In genomic region chr19:38648789-38649304, GRCh38 we compare ENCODE assay signal across 8 cellular contexts. TPM values are rescaled to one million over a fixed set of nuclear protein-coding genes. Genes with fewer than 3 reads are reported as not detected.
DNase-seq lines count a peak whose midpoint lies in the region; ATAC-seq and TF ChIP-seq lines count a peak whose summit lies in the region.

No MANE protein-coding gene starts in this region.

- peaks cover 34% of the 10 kb centered on the region for H3K36me3 Mint-ChIP-seq in T-helper 2 cell treated with Interferon-gamma antibody and Interleukin-4, amounts not matched to agents 5 μg/mL and 100 μg/mL, for 36 hours (ENCODE audit: low read depth)
- H3K36me3 Mint-ChIP-seq in activated naive CD8-positive, alpha-beta T cell treated with anti-CD3 and anti-CD28 coated beads for 36 hours = peaks cover 35% of the 10 kb centered on the region

- H3K36me3 ChIP-seq in kidney epithelial cell (ENCODE audit: control insufficient read depth, insufficient read depth, low read length) = no peaks in the 10 kb centered on the region
- no peaks in the 10 kb centered on the region for H3K36me3 ChIP-seq in testis (ENCODE audit: low read depth, missing control alignments)

- H3K27ac Mint-ChIP-seq in T-helper 2 cell treated with Interferon-gamma antibody and Interleukin-4, amounts not matched to agents 5 μg/mL and 100 μg/mL, for 36 hours = peak overlapping the region; percentile 62
- no peak overlapping the region for H3K27ac Mint-ChIP-seq in activated naive CD8-positive, alpha-beta T cell treated with anti-CD3 and anti-CD28 coated beads for 36 hours

- peak overlapping the region; percentile 89 to 90 for H3K27ac ChIP-seq in testis

- no peak for DNase-seq in T-helper 2 cell treated with Interferon-gamma antibody and Interleukin-4, amounts not matched to agents 5 μg/mL and 100 μg/mL, for 36 hours (ENCODE audit: low spot score)
- DNase-seq in T-helper 2 cell (no peak), kidney epithelial cell (ENCODE audit: low read depth) (no peak), testis (no peak), epidermal melanocyte (ENCODE audit: insufficient read length, low spot score) (no peak)
- no peak for DNase-seq in activated naive CD8-positive, alpha-beta T cell treated with anti-CD3 and anti-CD28 coated beads for 36 hours

- H3K4me3 Mint-ChIP-seq in T-helper 2 cell treated with Interferon-gamma antibody and Interleukin-4, amounts not matched to agents 5 μg/mL and 100 μg/mL, for 36 hours = peak overlapping the region; percentile 99
- peak overlapping the region; percentile 93 for H3K4me3 Mint-ChIP-seq in activated naive CD8-positive, alpha-beta T cell treated with anti-CD3 and anti-CD28 coated beads for 36 hours

- H3K9me3 Mint-ChIP-seq in T-helper 2 cell treated with Interferon-gamma antibody and Interleukin-4, amounts not matched to agents 5 μg/mL and 100 μg/mL, for 36 hours = no peaks in the 10 kb centered on the region
- no peaks in the 10 kb centered on the region for H3K9me3 Mint-ChIP-seq in activated naive CD8-positive, alpha-beta T cell treated with anti-CD3 and anti-CD28 coated beads for 36 hours

- TF ChIP-seq POLR2A in testis (IDR thresholded peaks at IDR 0.05) = no peak

- H3K9me3 ChIP-seq in testis = no peaks in the 10 kb centered on the region

- no peak for ATAC-seq in GM21447 (IDR thresholded peaks at IDR 0.05; ENCODE audit: unreplicated experiment)
- ATAC-seq in esophagus mucosa = no peak

- TF ChIP-seq CTCF in kidney epithelial cell (IDR thresholded peaks at IDR 0.05; ENCODE audit: insufficient read depth, low read length, poor library complexity, severe bottlenecking) (no peak), testis (IDR thresholded peaks at IDR 0.05) (no peak)

- H3K4me3 ChIP-seq in kidney epithelial cell (ENCODE audit: low read depth, low read length) (peak overlapping the region; percentile 100), testis (peak overlapping the region; percentile 94 to 97)

- H3K27me3 ChIP-seq in kidney epithelial cell (ENCODE audit: control insufficient read depth, insufficient read depth, low read length) (no peaks in the 10 kb centered on the region), testis (no peaks in the 10 kb centered on the region)

- WGBS in testis, 2 donors = 2% methylated on average over 12 of the region's 12 CpGs

- intact Hi-C loops in testis (cut with DNase I; ENCODE audit: low total_unique reads) = no loop called here

- peaks cover 56% of the 10 kb centered on the region for H3K4me1 ChIP-seq in testis

- peaks cover 40% of the 10 kb centered on the region for H3K4me1 Mint-ChIP-seq in T-helper 2 cell treated with Interferon-gamma antibody and Interleukin-4, amounts not matched to agents 5 μg/mL and 100 μg/mL, for 36 hours (ENCODE audit: low read depth)
- peaks cover 38% of the 10 kb centered on the region for H3K4me1 Mint-ChIP-seq in activated naive CD8-positive, alpha-beta T cell treated with anti-CD3 and anti-CD28 coated beads for 36 hours

- no peaks in the 10 kb centered on the region for H3K27me3 Mint-ChIP-seq in T-helper 2 cell treated with Interferon-gamma antibody and Interleukin-4, amounts not matched to agents 5 μg/mL and 100 μg/mL, for 36 hours (ENCODE audit: low read depth)
- peaks cover 56% of the 10 kb centered on the region for H3K27me3 Mint-ChIP-seq in activated naive CD8-positive, alpha-beta T cell treated with anti-CD3 and anti-CD28 coated beads for 36 hours

RNA-seq across cellular contexts. Expression of gene ACTN4, which starts 1.4 kb away (rescaled TPM):
- 100 to 1,000 TPM; 160 to 171 TPM for total RNA-seq in activated naive CD8-positive, alpha-beta T cell treated with anti-CD3 and anti-CD28 coated beads for 36 hours
- 821 and 971 TPM in 2 replicates for total RNA-seq in kidney epithelial cell
- total RNA-seq in testis = 100 to 1,000 TPM; 112 to 135 TPM
- 158 TPM for polyA plus RNA-seq in testis (ENCODE audit: insufficient read depth, low read depth, low replicate concordance)
- total RNA-seq in esophagus mucosa = 455 TPM

RNA-seq across cellular contexts. Expression of gene EIF3K, which starts 29.9 kb away (rescaled TPM):
- total RNA-seq in activated naive CD8-positive, alpha-beta T cell treated with anti-CD3 and anti-CD28 coated beads for 36 hours = 100 to 1,000 TPM; 312 to 321 TPM
- 644 and 653 TPM in 2 replicates for total RNA-seq in kidney epithelial cell
- 100 to 1,000 TPM; 195 to 235 TPM for total RNA-seq in testis
- 201 TPM for polyA plus RNA-seq in testis (ENCODE audit: insufficient read depth, low read depth, low replicate concordance)
- total RNA-seq in esophagus mucosa = 304 TPM

RNA-seq across cellular contexts. Expression of gene MAP4K1, which starts 31.1 kb away (rescaled TPM):
- 100 to 1,000 TPM; 169 TPM for total RNA-seq in activated naive CD8-positive, alpha-beta T cell treated with anti-CD3 and anti-CD28 coated beads for 36 hours
- total RNA-seq in kidney epithelial cell (1.3 and 4.7 TPM in 2 replicates), testis (1 to 10 TPM; 2.8 to 9.9 TPM), esophagus mucosa (3.4 TPM)
- 8.3 TPM for polyA plus RNA-seq in testis (ENCODE audit: insufficient read depth, low read depth, low replicate concordance)

Comparison
In these comparisons a context has a peak if more than half of its experiments do, and no peak if none do; other contexts are left out.
1. RNA of gene MAP4K1, which starts 31.1 kb away (total RNA-seq): 169 TPM in activated naive CD8-positive, alpha-beta T cell treated with anti-CD3 and anti-CD28 coated beads for 36 hours; 2.8 to 9.9 TPM in testis, 1.3 to 4.7 TPM in kidney epithelial cell and 3.4 TPM in esophagus mucosa (single experiment); every median in the first group is over 10 times any median in the second.